Comparison of ENCODE assay signal across 20 cellular contexts in genomic region chr6:150689900-150690590, GRCh38.
DNase-seq lines count a peak whose midpoint lies in the region; ATAC-seq and TF ChIP-seq lines count a peak whose summit lies in the region.
"Had no signal": no experiment of that assay in that cellular context is flagged by ENCODE, and none has a peak within 500 bp of the region (broad histone marks: within the 10 kb centered on the region; RNA-seq: fewer than 3 reads in every experiment).

No MANE protein-coding gene starts in this region.

- peak overlapping the region; percentile 54 for H3K27ac Mint-ChIP-seq in activated B cell treated with CpG ODN at 0.5 μM for 24 hours
- H3K27ac Mint-ChIP-seq: activated naive CD4-positive, alpha-beta T cell treated with anti-CD3 and anti-CD28 coated beads, Interleukin-2, amount 10 ng/mL, durations not matched to agents 7 days and 5 days; effector memory CD8-positive, alpha-beta T cell; immature natural killer cell had no signal

- DNase-seq in GM10248 (ENCODE audit: extremely low spot score) (peak; percentile 28), activated B cell treated with CpG ODN at 0.5 μM for 24 hours (no peak), HPDE6-E6E7 (ENCODE audit: extremely low spot score) (no peak)
- DNase-seq in stimulated activated naive CD4-positive, alpha-beta T cell (lab: John Stamatoyannopoulos, UW) = no peak
- DNase-seq in activated naive CD4-positive, alpha-beta T cell treated with Interleukin-2 at 50 U/mL for 16 hours = no peak
- DNase-seq: activated CD4-positive, CD25-positive, alpha-beta regulatory T cell; activated naive CD4-positive, alpha-beta T cell treated with anti-CD3 and anti-CD28 coated beads, Interleukin-2, amount 10 ng/mL, durations not matched to agents 7 days and 5 days; brain microvascular endothelial cell; effector memory CD8-positive, alpha-beta T cell; foreskin melanocyte; immature natural killer cell; NCI-H1105 treated with DMSO at 0.1 percent for 48 hours; NCI-H510A; stimulated activated CD4-positive, alpha-beta T cell treated with anti-CD3 and anti-CD28 coated beads, Interleukin-12 subunit alpha, Interleukin-12 subunit beta, amount 100 ng/mL, for 4 hours; T-helper 1 cell; testis had no signal

- peaks cover 94% of the 10 kb centered on the region for H3K4me1 Mint-ChIP-seq in activated B cell treated with CpG ODN at 0.5 μM for 24 hours
- H3K4me1 Mint-ChIP-seq: activated naive CD4-positive, alpha-beta T cell treated with anti-CD3 and anti-CD28 coated beads, Interleukin-2, amount 10 ng/mL, durations not matched to agents 7 days and 5 days; immature natural killer cell had no signal

- ATAC-seq in GM19452 (IDR thresholded peaks at IDR 0.05; ENCODE audit: unreplicated experiment) (peak; percentile 48), HG02981 (IDR thresholded peaks at IDR 0.05; ENCODE audit: unreplicated experiment) (peak; percentile 48), activated B cell treated with CpG ODN at 0.5 μM for 24 hours (ENCODE audit: low read depth) (peak; percentile 73), HG03159 (IDR thresholded peaks at IDR 0.05; ENCODE audit: unreplicated experiment) (no peak)
- ATAC-seq: effector memory CD8-positive, alpha-beta T cell; Panc1 had no signal

- CTCF ChIA-PET in GM10248 (lab: Yijun Ruan, JAX) (no interaction called here), activated B cell treated with CpG ODN at 0.5 μM for 24 hours (lab: Charles Lee) (interaction anchor here (0.6 to 1.3 kb wide), 5 partner anchors 15 to 619 kb away, joined by 3 to 4 read pairs (median 4); partner anchors contain the start of gene PLEKHG1)

- intact Hi-C loops in activated B cell treated with CpG ODN at 0.5 μM for 24 hours (cut with micrococcal nuclease) = loop anchor here (1.0 to 5.0 kb wide), 7 partner anchors 8 to 271 kb away; no protein-coding TSS in a partner anchor

- peaks cover 30% of the 10 kb centered on the region for H3K36me3 Mint-ChIP-seq in activated B cell treated with CpG ODN at 0.5 μM for 24 hours (ENCODE audit: low read depth)
- H3K36me3 Mint-ChIP-seq: activated naive CD4-positive, alpha-beta T cell treated with anti-CD3 and anti-CD28 coated beads, Interleukin-2, amount 10 ng/mL, durations not matched to agents 7 days and 5 days; immature natural killer cell had no signal

- H3K4me3 Mint-ChIP-seq in activated B cell treated with CpG ODN at 0.5 μM for 24 hours = peak overlapping the region; percentile 64
- H3K4me3 Mint-ChIP-seq: activated naive CD4-positive, alpha-beta T cell treated with anti-CD3 and anti-CD28 coated beads, Interleukin-2, amount 10 ng/mL, durations not matched to agents 7 days and 5 days; effector memory CD8-positive, alpha-beta T cell; immature natural killer cell had no signal

- TF ChIP-seq CTCF in GM10248 (IDR thresholded peaks at IDR 0.05; ENCODE audit: control extremely low read depth, extremely low read depth, low read depth, missing control alignments) (no peak), activated B cell treated with CpG ODN at 0.5 μM for 24 hours (IDR thresholded peaks at IDR 0.05) (no peak)

- no peaks in the 10 kb centered on the region for H3K27me3 Mint-ChIP-seq in activated B cell treated with CpG ODN at 0.5 μM for 24 hours
- H3K27me3 Mint-ChIP-seq: effector memory CD8-positive, alpha-beta T cell had no signal

- H3K9me3 Mint-ChIP-seq in activated B cell treated with CpG ODN at 0.5 μM for 24 hours = no peaks in the 10 kb centered on the region
- H3K9me3 Mint-ChIP-seq: activated naive CD4-positive, alpha-beta T cell treated with anti-CD3 and anti-CD28 coated beads, Interleukin-2, amount 10 ng/mL, durations not matched to agents 7 days and 5 days; effector memory CD8-positive, alpha-beta T cell had no signal

- POLR2A ChIA-PET in GM10248 (lab: Yijun Ruan, JAX) (no interaction called here), activated B cell treated with CpG ODN at 0.5 μM for 24 hours (lab: Charles Lee) (interaction anchor here (1.0 to 2.6 kb wide), 6 partner anchors 12 to 90 kb away, joined by 3 to 10 read pairs (median 6); partner anchors contain the start of gene PLEKHG1)
